In the genomic region with DNA sequence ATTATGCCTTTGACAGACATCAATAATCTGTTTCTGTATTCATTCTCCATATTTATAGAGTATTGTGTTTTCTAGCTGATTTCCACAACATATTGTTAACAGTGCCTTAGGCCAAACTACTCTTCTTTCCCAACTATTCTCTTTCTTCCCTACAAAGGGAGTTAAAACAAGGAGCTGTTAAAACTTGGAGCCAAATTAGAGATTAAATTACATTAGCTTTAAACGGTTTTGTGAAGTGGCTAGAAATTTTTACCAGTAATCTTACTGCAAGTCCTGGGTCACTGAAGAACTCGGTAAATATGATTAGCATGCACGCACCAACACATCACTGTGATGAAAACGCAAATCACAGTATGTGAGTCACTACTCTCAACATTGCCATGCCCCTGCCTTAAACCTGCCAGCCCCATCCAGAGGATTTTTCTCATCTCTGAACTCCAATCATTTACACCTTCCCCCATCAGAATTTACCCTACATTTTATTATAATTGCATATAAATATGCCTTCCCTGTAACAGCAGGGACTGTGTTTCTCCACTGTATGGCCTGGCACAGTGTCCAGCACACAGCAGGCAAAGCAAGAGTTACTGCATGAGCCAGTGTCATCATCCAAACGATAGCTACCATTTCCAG, we compare ENCODE assay signal across 8 cellular contexts. TPM values are rescaled to one million over a fixed set of nuclear protein-coding genes. Genes with fewer than 3 reads are reported as not detected.
DNase-seq lines count a peak whose midpoint lies in the region; ATAC-seq, FAIRE-seq and TF ChIP-seq lines count a peak whose summit lies in the region.

No MANE protein-coding gene starts in this region.

- DNase-seq in D721Med (ENCODE audit: insufficient read length, low spot score) (no peak), MG63 (peak; percentile 43), astrocyte of the hippocampus (ENCODE audit: low read depth, low spot score) (peak; percentile 64), left colon (peak in 1 of 2 donors; percentile 15), suprapubic skin (ENCODE audit: low spot score in 2 of 2) (no peak), midbrain (lab: John Stamatoyannopoulos, UW) (no peak)
- DNase-seq in effector CD4-positive, alpha-beta T cell: no peak

- peak; percentile 46 for FAIRE-seq in D721Med (lab: Jason Lieb, UNC)

- ATAC-seq in left colon: peak; percentile 18
- ATAC-seq in GM18517 (IDR thresholded peaks at IDR 0.05; ENCODE audit: unreplicated experiment): no peak

- TF ChIP-seq POLR2A in suprapubic skin (IDR thresholded peaks at IDR 0.05): no peak

- H3K27me3 ChIP-seq in MG63 (no peaks in the 10 kb centered on the region), suprapubic skin (no peaks in the 10 kb centered on the region)

- TF ChIP-seq CTCF in D721Med (IDR thresholded peaks at IDR 0.05; ENCODE audit: insufficient read depth, missing control alignments) (no peak), suprapubic skin (IDR thresholded peaks at IDR 0.05) (no peak)

- H3K36me3 ChIP-seq in MG63 (peaks cover 26% of the 10 kb centered on the region), suprapubic skin (peaks cover 2% of the 10 kb centered on the region)

- no peak overlapping the region for H3K27ac ChIP-seq in suprapubic skin

- intact Hi-C loops in left colon (cut with DNase I, micrococcal nuclease): loop anchor here in 1 of 2 donors (5.0 kb wide), 1 partner anchor 43 kb away; no protein-coding TSS in a partner anchor

- H3K4me1 ChIP-seq in suprapubic skin: peaks cover 38% of the 10 kb centered on the region

- WGBS in suprapubic skin: 25% methylated on average over 5 of the region's 5 CpGs

- no peak for TF ChIP-seq EP300 in suprapubic skin (IDR thresholded peaks at IDR 0.05)

- H3K4me3 ChIP-seq in MG63 (peak overlapping the region; percentile 95), suprapubic skin (peak overlapping the region; percentile 93)

- H3K9me3 ChIP-seq in MG63 (peaks cover 7% of the 10 kb centered on the region), suprapubic skin (no peaks in the 10 kb centered on the region)

RNA-seq across cellular contexts. Expression of a gene that starts 1.5 kb away (rescaled TPM):
- 170 and 232 TPM in 2 replicates for total RNA-seq in MG63 (2014; rRNA removed; shearing (Covaris generic); ENCODE audit: low replicate concordance)
- 100 to 1,000 TPM; 680 to 788 TPM for total RNA-seq in left colon
- total RNA-seq in suprapubic skin: 100 to 1,000 TPM; 151 to 223 (median 190) TPM

Comparison
In these comparisons a context has a peak if more than half of its experiments do, and no peak if none do; other contexts are left out.
1. DNase-seq: peak in MG63 (single experiment) and astrocyte of the hippocampus (single experiment); none in D721Med (single experiment), suprapubic skin (0 of 2), effector CD4-positive, alpha-beta T cell (single experiment) and midbrain (single experiment).